ENCODE assay signal across 1 cellular context in the genomic region with DNA sequence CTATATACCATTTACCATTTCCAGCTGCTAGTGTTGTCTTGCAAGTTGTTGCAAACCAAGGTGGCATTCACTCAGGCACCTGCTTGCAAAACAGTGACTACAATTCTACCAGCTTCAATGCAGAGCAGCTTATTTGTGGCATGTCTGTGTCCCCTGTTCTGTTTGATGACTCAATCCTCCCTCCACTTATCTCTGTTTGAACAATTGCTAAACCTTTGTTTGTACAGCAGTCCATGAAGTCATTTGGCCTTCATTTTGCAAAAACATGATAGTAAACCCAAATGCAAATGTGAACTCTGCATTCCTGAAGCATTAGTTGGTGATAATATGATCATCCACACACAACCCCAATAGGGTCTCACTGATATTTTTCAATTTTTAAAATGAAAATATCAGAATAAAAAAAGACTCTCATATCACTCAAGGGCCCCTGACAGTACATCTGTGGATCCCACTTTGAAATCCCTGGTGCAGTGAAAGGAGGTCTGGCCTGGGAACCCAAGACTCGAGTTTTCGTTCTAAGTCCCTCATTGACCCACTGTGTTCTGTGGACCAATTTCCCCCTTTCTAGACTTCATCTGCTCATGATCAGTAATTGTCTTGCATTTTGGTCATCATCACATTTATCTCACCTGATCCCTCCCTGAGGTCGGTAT.
A peak's percentile ranks its signal among the peaks of the same experiment; 100 is the strongest.
TF ChIP-seq lines count a peak whose summit lies in the region.

No MANE protein-coding gene starts in this region.

TF ChIP-seq in K562, 482 proteins besides CTCF, POLR2A, EP300 and RAD21 (continued from another document):
- no peak for TF ChIP-seq IFI16 (CRISPR knock-in tag; IDR thresholded peaks at IDR 0.05)
- no peak for TF ChIP-seq NR3C1 (CRISPR knock-in tag; IDR thresholded peaks at IDR 0.05)
- TF ChIP-seq SRSF1 (IDR thresholded peaks at IDR 0.05; ENCODE audit: low read depth, low read length) = no peak
- peak in 1 of 2 experiments; percentile 63; a peak in 1 of 4 replicates for TF ChIP-seq TBL1XR1 (IDR thresholded peaks at IDR 0.05; ENCODE audit: low read length in 2 of 2)
- TF ChIP-seq ARID1B (IDR thresholded peaks at IDR 0.05) = peak; percentile 98
- no peak for TF ChIP-seq ZNF217 (CRISPR knock-in tag; IDR thresholded peaks at IDR 0.05)
- TF ChIP-seq OTX1 (CRISPR knock-in tag; IDR thresholded peaks at IDR 0.05) = no peak
- no peak for TF ChIP-seq ILK (tag; IDR thresholded peaks at IDR 0.05; ENCODE audit: borderline replicate concordance, low read depth)
- TF ChIP-seq TAF15 (IDR thresholded peaks at IDR 0.05; ENCODE audit: low read depth, low read length) = no peak
- TF ChIP-seq EGR1 (conservative IDR thresholded peaks at IDR 0.05) = no peak
- TF ChIP-seq U2AF1 (optimal IDR thresholded peaks at IDR 0.05; ENCODE audit: low read depth, low read length) = no peak
- peak; percentile 28; the same call in 1 of the 2 replicates for TF ChIP-seq POLR2AphosphoS5 (IDR thresholded peaks at IDR 0.05; ENCODE audit: control insufficient read depth, insufficient read depth, low read depth, low read length)
- TF ChIP-seq POLR3A (IDR thresholded peaks at IDR 0.05; ENCODE audit: borderline replicate concordance, extremely low read depth, insufficient read depth, insufficient read length) = no peak
- TF ChIP-seq ZFX (CRISPR knock-in tag; IDR thresholded peaks at IDR 0.05) = no peak
- TF ChIP-seq, protein P1, sequence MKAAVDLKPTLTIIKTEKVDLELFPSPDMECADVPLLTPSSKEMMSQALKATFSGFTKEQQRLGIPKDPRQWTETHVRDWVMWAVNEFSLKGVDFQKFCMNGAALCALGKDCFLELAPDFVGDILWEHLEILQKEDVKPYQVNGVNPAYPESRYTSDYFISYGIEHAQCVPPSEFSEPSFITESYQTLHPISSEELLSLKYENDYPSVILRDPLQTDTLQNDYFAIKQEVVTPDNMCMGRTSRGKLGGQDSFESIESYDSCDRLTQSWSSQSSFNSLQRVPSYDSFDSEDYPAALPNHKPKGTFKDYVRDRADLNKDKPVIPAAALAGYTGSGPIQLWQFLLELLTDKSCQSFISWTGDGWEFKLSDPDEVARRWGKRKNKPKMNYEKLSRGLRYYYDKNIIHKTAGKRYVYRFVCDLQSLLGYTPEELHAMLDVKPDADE (conservative IDR thresholded peaks at IDR 0.05; ENCODE audit: control insufficient read depth, low read depth, low read length) = no peak
- TF ChIP-seq KLF1 (tag; IDR thresholded peaks at IDR 0.05) = no peak
- TF ChIP-seq, protein P2, sequence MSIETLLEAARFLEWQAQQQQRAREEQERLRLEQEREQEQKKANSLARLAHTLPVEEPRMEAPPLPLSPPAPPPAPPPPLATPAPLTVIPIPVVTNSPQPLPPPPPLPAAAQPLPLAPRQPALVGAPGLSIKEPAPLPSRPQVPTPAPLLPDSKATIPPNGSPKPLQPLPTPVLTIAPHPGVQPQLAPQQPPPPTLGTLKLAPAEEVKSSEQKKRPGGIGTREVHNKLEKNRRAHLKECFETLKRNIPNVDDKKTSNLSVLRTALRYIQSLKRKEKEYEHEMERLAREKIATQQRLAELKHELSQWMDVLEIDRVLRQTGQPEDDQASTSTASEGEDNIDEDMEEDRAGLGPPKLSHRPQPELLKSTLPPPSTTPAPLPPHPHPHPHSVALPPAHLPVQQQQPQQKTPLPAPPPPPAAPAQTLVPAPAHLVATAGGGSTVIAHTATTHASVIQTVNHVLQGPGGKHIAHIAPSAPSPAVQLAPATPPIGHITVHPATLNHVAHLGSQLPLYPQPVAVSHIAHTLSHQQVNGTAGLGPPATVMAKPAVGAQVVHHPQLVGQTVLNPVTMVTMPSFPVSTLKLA (conservative IDR thresholded peaks at IDR 0.05) = no peak
- TF ChIP-seq ZNF79 (CRISPR knock-in tag; IDR thresholded peaks at IDR 0.05; ENCODE audit: low read depth) = no peak
- TF ChIP-seq CEBPB (tag; IDR thresholded peaks at IDR 0.05) = peak; percentile 86
- no peak for TF ChIP-seq PHF21A (IDR thresholded peaks at IDR 0.05; ENCODE audit: borderline replicate concordance, low read depth)
- no peak for TF ChIP-seq MYNN (IDR thresholded peaks at IDR 0.05)
- TF ChIP-seq MYNN (CRISPR knock-in tag; IDR thresholded peaks at IDR 0.05) = no peak
- TF ChIP-seq, protein P3, sequence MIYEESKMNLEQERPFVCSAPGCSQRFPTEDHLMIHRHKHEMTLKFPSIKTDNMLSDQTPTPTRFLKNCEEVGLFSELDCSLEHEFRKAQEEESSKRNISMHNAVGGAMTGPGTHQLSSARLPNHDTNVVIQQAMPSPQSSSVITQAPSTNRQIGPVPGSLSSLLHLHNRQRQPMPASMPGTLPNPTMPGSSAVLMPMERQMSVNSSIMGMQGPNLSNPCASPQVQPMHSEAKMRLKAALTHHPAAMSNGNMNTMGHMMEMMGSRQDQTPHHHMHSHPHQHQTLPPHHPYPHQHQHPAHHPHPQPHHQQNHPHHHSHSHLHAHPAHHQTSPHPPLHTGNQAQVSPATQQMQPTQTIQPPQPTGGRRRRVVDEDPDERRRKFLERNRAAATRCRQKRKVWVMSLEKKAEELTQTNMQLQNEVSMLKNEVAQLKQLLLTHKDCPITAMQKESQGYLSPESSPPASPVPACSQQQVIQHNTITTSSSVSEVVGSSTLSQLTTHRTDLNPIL (CRISPR knock-in tag; IDR thresholded peaks at IDR 0.05) = no peak
